12 cellular contexts compared by ENCODE assay signal in the genomic region with DNA sequence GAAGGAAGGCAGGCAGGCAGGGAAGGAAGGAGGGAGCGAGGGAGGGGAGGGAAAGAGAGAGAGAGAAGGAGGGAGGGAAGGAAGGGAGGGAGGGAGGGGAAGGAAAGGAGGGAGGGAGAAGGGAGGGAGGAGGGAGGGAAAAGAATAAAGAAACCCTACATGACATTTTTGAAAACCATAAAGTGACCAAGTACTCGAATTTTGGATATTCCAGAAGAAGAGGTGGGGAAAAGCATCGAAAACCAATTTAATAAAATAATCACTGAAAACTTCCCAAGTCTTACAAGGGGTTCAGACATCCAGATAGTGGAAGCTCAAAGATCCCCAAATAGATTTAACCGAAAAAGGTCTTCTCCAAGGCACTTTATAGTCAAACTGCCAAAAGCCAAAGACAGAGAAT. TPM values are rescaled to one million over a fixed set of nuclear protein-coding genes. Genes with fewer than 3 reads are reported as not detected.
"Had no signal": no experiment of that assay in that cellular context is flagged by ENCODE, and none has a peak within 500 bp of the region (broad histone marks: within the 10 kb centered on the region; RNA-seq: fewer than 3 reads in every experiment).

No MANE protein-coding gene starts in this region.

- FAIRE-seq: H1, H54 had no signal

- H3K9ac ChIP-seq: GM23248 had no signal

- H2AFZ ChIP-seq: GM23248, GM23338 had no signal

- H3K4me1 ChIP-seq: HAP-1 had no signal

- H3K27ac ChIP-seq: GM23248 had no signal

- DNase-seq: GM23248, GOT3, H7, H9, HCEC 1CT, HFFc6 had no signal

- H3K9me3 ChIP-seq: HAP-1 had no signal

- H3K36me3 ChIP-seq: HAP-1 had no signal

- ATAC-seq: GM23338, HCT116 had no signal

- H3K4me2 ChIP-seq: GM23338 had no signal

- H3K4me3 ChIP-seq: GM23248, GM23338, HAP-1 had no signal

RNA-seq across cellular contexts. Expression of a gene that starts 11.7 kb away (rescaled TPM):
- total RNA-seq: GM23248, GM23338, H1, H4, H7, H9, HFFc6 had no signal
- polyA plus RNA-seq: GM23248, GM23338, H1 had no signal
